Comparison of ENCODE assay signal across 33 cellular contexts in genomic region chr12:54683388-54683787, GRCh38. TPM values are rescaled to one million over a fixed set of nuclear protein-coding genes. Genes with fewer than 3 reads are reported as not detected.
DNase-seq lines count a peak whose midpoint lies in the region; ATAC-seq, FAIRE-seq and TF ChIP-seq lines count a peak whose summit lies in the region.
"Had no signal": no experiment of that assay in that cellular context is flagged by ENCODE, and none has a peak within 500 bp of the region (broad histone marks: within the 10 kb centered on the region; RNA-seq: fewer than 3 reads in every experiment).

No MANE protein-coding gene starts in this region.

- H3K9me3 Mint-ChIP-seq in H9, result peaks cover 13 to 19% of the 10 kb centered on the region in 2 experiments
- H3K9me3 Mint-ChIP-seq: activated naive CD4-positive, alpha-beta T cell treated with anti-CD3 and anti-CD28 coated beads, Interleukin-2, amount 50 U/mL, for 24 hours; activated T-helper 2 cell treated with anti-CD3 and anti-CD28 coated beads, Interferon-gamma antibody, Interleukin-2, Interleukin-4, amounts not matched to agents 10 μg/mL and 5 μg/mL and 100 μg/mL, durations not matched to agents 14 hours and 24 hours and 36 hours; stimulated activated effector memory CD8-positive, alpha-beta T cell treated with anti-CD3 and anti-CD28 coated beads, Interleukin-12 subunit alpha, Interleukin-12 subunit beta, amount 100 ng/mL, for 72 hours; T-cell had no signal

- TF ChIP-seq EP300 in Ishikawa (IDR thresholded peaks at IDR 0.05; ENCODE audit: borderline replicate concordance), result peak; percentile 27; the same call in 1 of the 2 replicates

- H3K9me3 ChIP-seq in H9 (ENCODE audit: control insufficient read depth, low read depth, low read length) (no peaks in the 10 kb centered on the region), NT2/D1 (ENCODE audit: insufficient read depth, low read length) (peaks cover 13% of the 10 kb centered on the region; the same call in 1 of the 2 replicates)
- H3K9me3 ChIP-seq: breast epithelium, Caco-2 had no signal

- no CpG with 5 or more reads among the region's 2 CpGs for WGBS in H9 (ENCODE audit: extremely low coverage, insufficient read length, low lambda C conversion rate)

- H2BK12ac ChIP-seq in H9 (ENCODE audit: insufficient read length, low read depth, low read length), result no peak overlapping the region

- H2BK5ac ChIP-seq in H9 (ENCODE audit: insufficient read length, low read length), result no peak overlapping the region

- no peak for TF ChIP-seq RAD21 in Ishikawa (IDR thresholded peaks at IDR 0.05; ENCODE audit: low read depth)

- H3K27ac ChIP-seq in H9 (ENCODE audit: insufficient read length, low read depth, low read length), result no peak overlapping the region
- H3K27ac ChIP-seq: BLaER1 treated with 17β-estradiol and CSF1 and Interleukin-3, amounts not matched to agents 10 nM and 100 nM had no signal

- ATAC-seq in HG02642 (IDR thresholded peaks at IDR 0.05; ENCODE audit: poor library complexity, unreplicated experiment), result no peak
- ATAC-seq: activated CD8-positive, alpha-beta T cell treated with anti-CD3 and anti-CD28 coated beads, Interleukin-2, amount 10 ng/mL, durations not matched to agents 7 days and 5 days; Panc1; sciatic nerve; stimulated activated effector memory CD8-positive, alpha-beta T cell treated with anti-CD3 and anti-CD28 coated beads, Interleukin-12 subunit alpha, Interleukin-12 subunit beta, amount 100 ng/mL, for 72 hours; T-cell had no signal

- H3K4me3 Mint-ChIP-seq in H9, result peak overlapping the region; percentile 19 to 48; a peak in 4 of 5 replicates
- H3K4me3 Mint-ChIP-seq: activated CD8-positive, alpha-beta T cell treated with anti-CD3 and anti-CD28 coated beads, Interleukin-2, amount 10 ng/mL, durations not matched to agents 7 days and 5 days; activated naive CD4-positive, alpha-beta T cell treated with anti-CD3 and anti-CD28 coated beads, Interleukin-2, amount 50 U/mL, for 24 hours; stimulated activated effector memory CD8-positive, alpha-beta T cell treated with anti-CD3 and anti-CD28 coated beads, Interleukin-12 subunit alpha, Interleukin-12 subunit beta, amount 100 ng/mL, for 72 hours; T-cell; type B pancreatic cell had no signal

- no peak overlapping the region for H3K9ac ChIP-seq in H9 (ENCODE audit: extremely low read depth, insufficient read length, low read length)
- H3K9ac ChIP-seq in NT2/D1 (ENCODE audit: insufficient read length, low read depth), result no peak overlapping the region
- H3K9ac ChIP-seq: BLaER1 treated with 17β-estradiol and CSF1 and Interleukin-3, amounts not matched to agents 10 nM and 100 nM had no signal

- H3K18ac ChIP-seq in H9 (ENCODE audit: insufficient read length, low read depth, low read length), result no peak overlapping the region

- no peak overlapping the region for H3T11ph ChIP-seq in H9 (ENCODE audit: low read length)

- no peak overlapping the region for H2BK20ac ChIP-seq in H9 (ENCODE audit: low read depth, low read length, poor library complexity, severe bottlenecking)

- no peak for TF ChIP-seq CTCF in H9 (conservative IDR thresholded peaks at IDR 0.05)

- no peaks in the 10 kb centered on the region for H4K20me1 ChIP-seq in H9 (ENCODE audit: control insufficient read depth, insufficient read depth, insufficient read length)
- H4K20me1 ChIP-seq: BLaER1 treated with 17β-estradiol and CSF1 and Interleukin-3, amounts not matched to agents 10 nM and 100 nM had no signal

- H4K5ac ChIP-seq in H9 (ENCODE audit: insufficient read length, low read depth, low read length), result no peak overlapping the region

- H3K23me2 ChIP-seq in H9 (ENCODE audit: insufficient read length, low read depth, low read length, poor library complexity, severe bottlenecking), result no peaks in the 10 kb centered on the region

- H3K36me3 Mint-ChIP-seq in H9 (ENCODE audit: insufficient read depth in 1 of 3, low read depth in 3 of 3), result peaks cover 10 to 20% (median 16%) of the 10 kb centered on the region in 3 experiments
- H3K36me3 Mint-ChIP-seq: stimulated activated effector memory CD8-positive, alpha-beta T cell treated with anti-CD3 and anti-CD28 coated beads, Interleukin-12 subunit alpha, Interleukin-12 subunit beta, amount 100 ng/mL, for 72 hours; T-cell; type B pancreatic cell had no signal

- no peak for TF ChIP-seq POLR2A in GM12892 (IDR thresholded peaks at IDR 0.05; ENCODE audit: low read depth, low read length)

- H2AK5ac ChIP-seq in H9 (ENCODE audit: insufficient read length, low read length), result no peak overlapping the region

- peak overlapping the region; percentile 34 to 95 (median 64); a peak in 6 of 7 replicates for H3K27ac Mint-ChIP-seq in H9
- H3K27ac Mint-ChIP-seq: activated CD8-positive, alpha-beta T cell treated with anti-CD3 and anti-CD28 coated beads, Interleukin-2, amount 10 ng/mL, durations not matched to agents 7 days and 5 days; activated naive CD4-positive, alpha-beta T cell treated with anti-CD3 and anti-CD28 coated beads, Interleukin-2, amount 50 U/mL, for 24 hours; activated T-helper 2 cell treated with anti-CD3 and anti-CD28 coated beads, Interferon-gamma antibody, Interleukin-2, Interleukin-4, amounts not matched to agents 10 μg/mL and 5 μg/mL and 100 μg/mL, durations not matched to agents 14 hours and 24 hours and 36 hours; progenitor cell of endocrine pancreas; stimulated activated effector memory CD8-positive, alpha-beta T cell treated with anti-CD3 and anti-CD28 coated beads, Interleukin-12 subunit alpha, Interleukin-12 subunit beta, amount 100 ng/mL, for 72 hours; T-cell; type B pancreatic cell had no signal

- H3K27me3 Mint-ChIP-seq in H9 (ENCODE audit: low read depth), result peaks cover 23% of the 10 kb centered on the region

- no peak overlapping the region for H2BK15ac ChIP-seq in H9 (ENCODE audit: low read depth, low read length)

- H3K23ac ChIP-seq in H9 (ENCODE audit: insufficient read length, low read depth, low read length), result no peak overlapping the region

- no peak overlapping the region for H2AFZ ChIP-seq in H9 (ENCODE audit: low read length)

- H3K4me3 ChIP-seq in NT2/D1 (ENCODE audit: insufficient read length, low read depth), result no peak overlapping the region
- H3K4me3 ChIP-seq: BLaER1 treated with 17β-estradiol and CSF1 and Interleukin-3, amounts not matched to agents 10 nM and 100 nM; breast epithelium had no signal

- no peak for FAIRE-seq in GM12892 (lab: Jason Lieb, UNC)
- FAIRE-seq: colon had no signal

- peak overlapping the region; percentile 32 for H3K4me2 ChIP-seq in H9 (ENCODE audit: insufficient read depth, insufficient read length, low read length)
- H3K4me2 ChIP-seq: BLaER1 treated with 17β-estradiol and CSF1 and Interleukin-3, amounts not matched to agents 10 nM and 100 nM had no signal

- no peaks in the 10 kb centered on the region for H3K79me1 ChIP-seq in H9 (ENCODE audit: insufficient read depth, low read depth, low read length, poor library complexity, severe bottlenecking)

- no peaks in the 10 kb centered on the region for H3K36me3 ChIP-seq in NT2/D1 (ENCODE audit: insufficient read depth, insufficient read length, low read length)
- H3K36me3 ChIP-seq: BLaER1 treated with 17β-estradiol and CSF1 and Interleukin-3, amounts not matched to agents 10 nM and 100 nM; breast epithelium had no signal

- H3K79me2 ChIP-seq in H9 (ENCODE audit: insufficient read depth, low read length), result no peaks in the 10 kb centered on the region

- no peak overlapping the region for H4K8ac ChIP-seq in H9 (replicated peaks; ENCODE audit: insufficient read length, low read depth, low read length)

- H3K4me1 Mint-ChIP-seq in H9, result peaks cover 62% of the 10 kb centered on the region in 2 experiments
- H3K4me1 Mint-ChIP-seq: activated naive CD4-positive, alpha-beta T cell treated with anti-CD3 and anti-CD28 coated beads, Interleukin-2, amount 50 U/mL, for 24 hours; stimulated activated effector memory CD8-positive, alpha-beta T cell treated with anti-CD3 and anti-CD28 coated beads, Interleukin-12 subunit alpha, Interleukin-12 subunit beta, amount 100 ng/mL, for 72 hours had no signal

- H3K4me1 ChIP-seq in H9 (ENCODE audit: insufficient read depth, low read length) (peaks cover 30% of the 10 kb centered on the region; the same call in 1 of the 2 replicates), NT2/D1 (ENCODE audit: insufficient read depth, insufficient read length) (peaks cover 13% of the 10 kb centered on the region)
- H3K4me1 ChIP-seq: BLaER1 treated with 17β-estradiol and CSF1 and Interleukin-3, amounts not matched to agents 10 nM and 100 nM; Caco-2 had no signal

- H3K4ac ChIP-seq in H9 (ENCODE audit: low read depth, low read length), result no peak overlapping the region

- H2BK120ac ChIP-seq in H9 (ENCODE audit: low read depth, low read length, poor library complexity, severe bottlenecking), result no peak overlapping the region

- H3K14ac ChIP-seq in H9 (ENCODE audit: insufficient read depth, low read length), result no peak overlapping the region

- H3K56ac ChIP-seq in H9 (ENCODE audit: insufficient read length, low read depth, low read length), result no peak overlapping the region

- DNase-seq in H9 (peak; percentile 84), NT2/D1 (ENCODE audit: low read depth, low spot score) (peak; percentile 91), iPS-NIHi11 (ENCODE audit: low spot score) (peak; percentile 30), GM12892 (ENCODE audit: insufficient read length) (no peak), C1 segment of cervical spinal cord (lab: John Stamatoyannopoulos, UW) (no peak)
- DNase-seq: activated CD4-positive, CD25-positive, alpha-beta regulatory T cell treated with anti-CD3 and anti-CD28 coated beads, Interleukin-2, amount 50 U/mL, for 72 hours; activated CD8-positive, alpha-beta T cell treated with anti-CD3 and anti-CD28 coated beads, Interleukin-2, amount 10 ng/mL, durations not matched to agents 7 days and 5 days; amygdala; Caco-2; effector CD4-positive, alpha-beta T cell; mammary epithelial cell; NCI-H2081; NCI-H446; NK-92 treated with Interleukin-12 subunit alpha and Interleukin-12 subunit beta, amount 100 ng/mL, for 24 hours; SIG-M5; stimulated activated CD4-positive, alpha-beta T cell treated with anti-CD3 and anti-CD28 coated beads, Interleukin-12 subunit alpha, Interleukin-12 subunit beta, amount 100 ng/mL, for 4 hours; stimulated activated CD4-positive, alpha-beta T cell treated with anti-CD3 and anti-CD28 coated beads, Interleukin-4, amount 100 ng/mL, for 1 hour; substantia nigra; T-cell had no signal

- H3K27me3 ChIP-seq in H9 (ENCODE audit: insufficient read depth, low read length) (no peaks in the 10 kb centered on the region; the same call in 1 of the 2 replicates), NT2/D1 (ENCODE audit: insufficient read depth, insufficient read length) (no peaks in the 10 kb centered on the region)
- H3K27me3 ChIP-seq: BLaER1 treated with 17β-estradiol and CSF1 and Interleukin-3, amounts not matched to agents 10 nM and 100 nM; breast epithelium had no signal

- H4K91ac ChIP-seq in H9 (ENCODE audit: insufficient read length, low read depth, low read length), result no peak overlapping the region

TF ChIP-seq in Ishikawa, 13 proteins besides CTCF, POLR2A, EP300 and RAD21 (continues in another document):
- TF ChIP-seq MAX (IDR thresholded peaks at IDR 0.05) (0 out of 2 replicates have a peak, but pooled peaks have one; percentile 37), NFIC (IDR thresholded peaks at IDR 0.05) (no peak)

RNA-seq across cellular contexts. Expression of gene DCD, which starts 35.2 kb away (rescaled TPM):
- not detected in 2 replicates for total RNA-seq in H9 (2021)
- polyA plus RNA-seq in GM12892 (2012; ENCODE audit: missing spikeins), result not detected
- total RNA-seq: activated CD8-positive, alpha-beta T cell treated with anti-CD3 and anti-CD28 coated beads, Interleukin-2, amount 10 ng/mL, durations not matched to agents 7 days and 5 days; activated T-helper 2 cell treated with anti-CD3 and anti-CD28 coated beads, Interferon-gamma antibody, Interleukin-2, Interleukin-4, amounts not matched to agents 10 μg/mL and 5 μg/mL and 100 μg/mL, durations not matched to agents 14 hours and 24 hours and 36 hours; breast epithelium; Caco-2; Daoy; epithelial cell of proximal tubule; mammary epithelial cell; progenitor cell of endocrine pancreas; sciatic nerve; T-cell had no signal
- polyA plus RNA-seq: mammary epithelial cell had no signal

RNA-seq across cellular contexts. Expression of gene LACRT, which starts 48.7 kb away (rescaled TPM):
- not detected in 2 replicates for total RNA-seq in H9 (2021)
- polyA plus RNA-seq in GM12892 (2012; ENCODE audit: missing spikeins), result not detected
- total RNA-seq: activated CD8-positive, alpha-beta T cell treated with anti-CD3 and anti-CD28 coated beads, Interleukin-2, amount 10 ng/mL, durations not matched to agents 7 days and 5 days; activated T-helper 2 cell treated with anti-CD3 and anti-CD28 coated beads, Interferon-gamma antibody, Interleukin-2, Interleukin-4, amounts not matched to agents 10 μg/mL and 5 μg/mL and 100 μg/mL, durations not matched to agents 14 hours and 24 hours and 36 hours; breast epithelium; Caco-2; Daoy; epithelial cell of proximal tubule; mammary epithelial cell; progenitor cell of endocrine pancreas; sciatic nerve; T-cell had no signal
- polyA plus RNA-seq: mammary epithelial cell had no signal

Comparison
In these comparisons a context has a peak if more than half of its experiments do, and no peak if none do; other contexts are left out.
1. DNase-seq: peak in H9 (single experiment), NT2/D1 (single experiment) and iPS-NIHi11 (single experiment); none in GM12892 (single experiment) and C1 segment of cervical spinal cord (0 of 14).